ENCODE assay signal across 8 cellular contexts in genomic region chr9:33287087-33287490, GRCh38. TPM values are rescaled to one million over a fixed set of nuclear protein-coding genes. Genes with fewer than 3 reads are reported as not detected.
A peak's percentile ranks its signal among the peaks of the same experiment; 100 is the strongest.
DNase-seq lines count a peak whose midpoint lies in the region; ATAC-seq and TF ChIP-seq lines count a peak whose summit lies in the region.

No MANE protein-coding gene starts in this region.

- no peak overlapping the region for H3K4me3 ChIP-seq in CD4-positive, alpha-beta memory T cell (ENCODE audit: low read length in 2 of 2)
- H3K4me3 ChIP-seq in HCT116 (replicated peaks in 1 of 2; ENCODE audit: low read depth in 1 of 2, low read length in 2 of 2) (no peak overlapping the region), epithelial cell of proximal tubule (ENCODE audit: low read depth, low read length) (no peak overlapping the region)

- H3K36me3 ChIP-seq in CD4-positive, alpha-beta memory T cell (ENCODE audit: insufficient read depth, low read length), result peaks cover under 1% of the 10 kb centered on the region
- H3K36me3 ChIP-seq in HCT116 (ENCODE audit: control insufficient read depth in 1 of 2, insufficient read depth in 2 of 2, low read length in 2 of 2), result peaks cover 2 to 5% of the 10 kb centered on the region in 2 experiments

- RAD21 ChIA-PET in HCT116 (lab: Charles Lee; ENCODE audit: low non-redundant PET in 1 of 2, low total read pairs in 2 of 2, uncharacterized antibody in 2 of 2, unreplicated experiment in 2 of 2), result no interaction called here

- H3K4me1 ChIP-seq in CD4-positive, alpha-beta memory T cell (ENCODE audit: insufficient read depth, low read length), result peaks cover 28% of the 10 kb centered on the region
- peaks cover 5 to 19% of the 10 kb centered on the region in 2 experiments; a peak in 2 of 4 replicates for H3K4me1 ChIP-seq in HCT116 (ENCODE audit: control insufficient read depth in 1 of 2, insufficient read depth in 2 of 2, low read length in 2 of 2)

- H3K9me3 Mint-ChIP-seq in CD4-positive, alpha-beta memory T cell, result peaks cover 0 to 5% (median 0%) of the 10 kb centered on the region in 8 donors
- no peaks in the 10 kb centered on the region for H3K9me3 Mint-ChIP-seq in nephron progenitor cell

- no peak overlapping the region for H3K4me2 ChIP-seq in HCT116 (ENCODE audit: low read length)

- intact Hi-C loops in CD4-positive, alpha-beta memory T cell (cut with micrococcal nuclease), result no loop called here
- intact Hi-C loops in HCT116 (cut with micrococcal nuclease), result loop anchor here (1.0 to 5.0 kb wide), 3 partner anchors 58 to 435 kb away; no protein-coding TSS in a partner anchor

- peak overlapping the region; percentile 27 for H3K27ac ChIP-seq in CD4-positive, alpha-beta memory T cell (ENCODE audit: low read depth, low read length)
- H3K27ac ChIP-seq in HCT116 (ENCODE audit: low read depth, low read length), result no peak overlapping the region

- TF ChIP-seq CTCF in HCT116 (IDR thresholded peaks at IDR 0.05 in 2 of 3, conservative IDR thresholded peaks at IDR 0.05 in 1 of 3; ENCODE audit: borderline replicate concordance in 1 of 3, insufficient read depth in 1 of 3, low read depth in 2 of 3, low read length in 2 of 3), result peak; percentile 71 to 81 (median 80); a peak in 5 of 6 replicates
- peak; percentile 84 for TF ChIP-seq CTCF in epithelial cell of proximal tubule (conservative IDR thresholded peaks at IDR 0.05; ENCODE audit: low read depth, low read length)
- peak; percentile 48 for TF ChIP-seq CTCF in nephron progenitor cell (IDR thresholded peaks at IDR 0.05)

- DNase-seq in CD4-positive, alpha-beta memory T cell, result peak; percentile 68 to 73 (median 72)
- DNase-seq in HCT116 (ENCODE audit: low read depth, low spot score) (peak; percentile 46), NCI-H510A treated with DMSO at 0.1 percent for 48 hours (lab: John Stamatoyannopoulos, UW) (peak; percentile 57), epithelial cell of proximal tubule (ENCODE audit: low read depth) (no peak), nephron progenitor cell (peak; percentile 16)
- DNase-seq in activated CD4-positive, alpha-beta T cell treated with anti-CD3 and anti-CD28 coated beads, Interleukin-2, amount 50 U/mL, for 1 hour, result peak; percentile 39

- H3K9me3 ChIP-seq in CD4-positive, alpha-beta memory T cell (ENCODE audit: control insufficient read depth in 1 of 2, low read length in 2 of 2), result no peaks in the 10 kb centered on the region
- H3K9me3 ChIP-seq in HCT116 (ENCODE audit: control insufficient read depth in 1 of 2, insufficient read depth in 1 of 2, low read depth in 1 of 2, low read length in 2 of 2), result no peaks in the 10 kb centered on the region

- ATAC-seq in HCT116, result 0 out of 2 replicates have a peak, but pooled peaks have one; percentile 13
- ATAC-seq in HG03469 (IDR thresholded peaks at IDR 0.05; ENCODE audit: unreplicated experiment), result no peak
- ATAC-seq in HG03139 (IDR thresholded peaks at IDR 0.05; ENCODE audit: unreplicated experiment), result no peak

- no peaks in the 10 kb centered on the region for H3K9me2 ChIP-seq in HCT116 (ENCODE audit: insufficient read depth)

- H2AFZ ChIP-seq in HCT116 (ENCODE audit: low read depth, low read length, poor library complexity, severe bottlenecking), result no peak overlapping the region

- peak; percentile 77 for TF ChIP-seq RAD21 in HCT116 (IDR thresholded peaks at IDR 0.05; ENCODE audit: low read depth)

- no TSS peak for BruUV-seq in HCT116 (replicated peaks; lab: Mats Ljungman, UMichigan)

- CTCF ChIA-PET in CD4-positive, alpha-beta memory T cell (lab: Charles Lee; ENCODE audit: partially characterized antibody), result interaction anchor here (0.8 to 2.8 kb wide), 20 partner anchors 10 to 205 kb away, joined by 3 to 16 read pairs (median 3); no protein-coding TSS in a partner anchor
- CTCF ChIA-PET in HCT116 (lab: Charles Lee), result interaction anchor here (0.8 to 1.8 kb wide), 9 partner anchors 9 to 187 kb away, joined by 3 to 15 read pairs (median 4); partner anchors contain the start of genes BAG1, CHMP5 and NOL6

- POLR2A ChIA-PET in CD4-positive, alpha-beta memory T cell (lab: Charles Lee; ENCODE audit: partially characterized antibody), result interaction anchor here (0.8 to 1.5 kb wide), 3 partner anchors 21 to 179 kb away, joined by 3 to 5 read pairs (median 3); partner anchors contain the start of gene B4GALT1
- POLR2A ChIA-PET in HCT116 (lab: Charles Lee), result no interaction called here

- peaks cover 13 to 31% (median 23%) of the 10 kb centered on the region in 4 donors for H3K4me1 Mint-ChIP-seq in CD4-positive, alpha-beta memory T cell
- H3K4me1 Mint-ChIP-seq in nephron progenitor cell, result peaks cover 20% of the 10 kb centered on the region

- no peak for TF ChIP-seq POLR2A in HCT116 (IDR thresholded peaks at IDR 0.05; ENCODE audit: borderline replicate concordance, extremely low read depth, insufficient read depth, insufficient read length)

- no peaks in the 10 kb centered on the region for H3K27me3 Mint-ChIP-seq in CD4-positive, alpha-beta memory T cell
- H3K27me3 Mint-ChIP-seq in nephron progenitor cell (ENCODE audit: low read depth, poor library complexity), result no peaks in the 10 kb centered on the region

- H3K27ac Mint-ChIP-seq in CD4-positive, alpha-beta memory T cell, result peak overlapping the region; percentile 71 to 93 (median 88)
- H3K27ac Mint-ChIP-seq in nephron progenitor cell, result no peak overlapping the region

- no peaks in the 10 kb centered on the region for H3K27me3 ChIP-seq in CD4-positive, alpha-beta memory T cell (ENCODE audit: insufficient read depth, low read length)
- no peaks in the 10 kb centered on the region for H3K27me3 ChIP-seq in HCT116 (ENCODE audit: insufficient read depth, low read length)

- H3K9ac ChIP-seq in HCT116 (ENCODE audit: low read length), result no peak overlapping the region

- H3K36me3 Mint-ChIP-seq in CD4-positive, alpha-beta memory T cell, result peaks cover 15 to 38% of the 10 kb centered on the region in 2 donors
- H3K36me3 Mint-ChIP-seq in nephron progenitor cell (ENCODE audit: low read depth), result no peaks in the 10 kb centered on the region

- H3K4me3 Mint-ChIP-seq in CD4-positive, alpha-beta memory T cell, result peak overlapping the region; percentile 3 to 68 (median 37)
- H3K4me3 Mint-ChIP-seq in nephron progenitor cell, result no peak overlapping the region

- peaks cover 18% of the 10 kb centered on the region for H3K79me2 ChIP-seq in HCT116 (ENCODE audit: insufficient read depth, low read length)

- no peaks in the 10 kb centered on the region for H4K20me1 ChIP-seq in HCT116 (ENCODE audit: insufficient read depth)

TF ChIP-seq in HCT116, 20 proteins besides CTCF, POLR2A, EP300 and RAD21:
- TF ChIP-seq, protein P1, sequence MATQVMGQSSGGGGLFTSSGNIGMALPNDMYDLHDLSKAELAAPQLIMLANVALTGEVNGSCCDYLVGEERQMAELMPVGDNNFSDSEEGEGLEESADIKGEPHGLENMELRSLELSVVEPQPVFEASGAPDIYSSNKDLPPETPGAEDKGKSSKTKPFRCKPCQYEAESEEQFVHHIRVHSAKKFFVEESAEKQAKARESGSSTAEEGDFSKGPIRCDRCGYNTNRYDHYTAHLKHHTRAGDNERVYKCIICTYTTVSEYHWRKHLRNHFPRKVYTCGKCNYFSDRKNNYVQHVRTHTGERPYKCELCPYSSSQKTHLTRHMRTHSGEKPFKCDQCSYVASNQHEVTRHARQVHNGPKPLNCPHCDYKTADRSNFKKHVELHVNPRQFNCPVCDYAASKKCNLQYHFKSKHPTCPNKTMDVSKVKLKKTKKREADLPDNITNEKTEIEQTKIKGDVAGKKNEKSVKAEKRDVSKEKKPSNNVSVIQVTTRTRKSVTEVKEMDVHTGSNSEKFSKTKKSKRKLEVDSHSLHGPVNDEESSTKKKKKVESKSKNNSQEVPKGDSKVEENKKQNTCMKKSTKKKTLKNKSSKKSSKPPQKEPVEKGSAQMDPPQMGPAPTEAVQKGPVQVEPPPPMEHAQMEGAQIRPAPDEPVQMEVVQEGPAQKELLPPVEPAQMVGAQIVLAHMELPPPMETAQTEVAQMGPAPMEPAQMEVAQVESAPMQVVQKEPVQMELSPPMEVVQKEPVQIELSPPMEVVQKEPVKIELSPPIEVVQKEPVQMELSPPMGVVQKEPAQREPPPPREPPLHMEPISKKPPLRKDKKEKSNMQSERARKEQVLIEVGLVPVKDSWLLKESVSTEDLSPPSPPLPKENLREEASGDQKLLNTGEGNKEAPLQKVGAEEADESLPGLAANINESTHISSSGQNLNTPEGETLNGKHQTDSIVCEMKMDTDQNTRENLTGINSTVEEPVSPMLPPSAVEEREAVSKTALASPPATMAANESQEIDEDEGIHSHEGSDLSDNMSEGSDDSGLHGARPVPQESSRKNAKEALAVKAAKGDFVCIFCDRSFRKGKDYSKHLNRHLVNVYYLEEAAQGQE (IDR thresholded peaks at IDR 0.05; ENCODE audit: low read depth), result no peak
- TF ChIP-seq FOSL1 (IDR thresholded peaks at IDR 0.05; ENCODE audit: low read depth) (no peak), SRF (IDR thresholded peaks at IDR 0.05; ENCODE audit: low read depth) (no peak), YY1 (IDR thresholded peaks at IDR 0.05; ENCODE audit: extremely low read depth, insufficient replicate concordance, low read depth, low read length) (peak; percentile 8), SP1 (IDR thresholded peaks at IDR 0.05; ENCODE audit: low read depth) (no peak)

RNA-seq across cellular contexts. Expression of gene NFX1, which starts 3.2 kb away (rescaled TPM):
- total RNA-seq in CD4-positive, alpha-beta memory T cell, result 10 to 100 TPM; 63.7 to 64.7 TPM
- polyA plus RNA-seq in CD4-positive, alpha-beta memory T cell, result 10 to 100 TPM; 21.2 to 45.0 TPM
- total RNA-seq in HCT116 (2021; ENCODE audit: unreplicated experiment) (31.7 TPM), epithelial cell of proximal tubule (14.2 and 15.6 TPM in 2 replicates)
- 19.6 and 23.2 TPM in 2 replicates for polyA plus RNA-seq in HCT116 (2012)

RNA-seq across cellular contexts. Expression of gene CHMP5, which starts 22.2 kb away (rescaled TPM):
- total RNA-seq in CD4-positive, alpha-beta memory T cell, result 10 to 100 TPM; 32.3 to 35.0 TPM
- polyA plus RNA-seq in CD4-positive, alpha-beta memory T cell, result 10 to 100 TPM; 44.3 to 59.9 TPM
- 61.8 TPM for total RNA-seq in HCT116 (2021; ENCODE audit: unreplicated experiment)
- 58.1 and 63.2 TPM in 2 replicates for polyA plus RNA-seq in HCT116 (2012)
- total RNA-seq in epithelial cell of proximal tubule, result 64.0 and 76.7 TPM in 2 replicates

RNA-seq across cellular contexts. Expression of gene BAG1, which starts 22.6 kb away (rescaled TPM):
- total RNA-seq in CD4-positive, alpha-beta memory T cell, result 10 to 100 TPM; 53.5 to 56.3 TPM
- polyA plus RNA-seq in CD4-positive, alpha-beta memory T cell, result 10 to 100 TPM; 70.9 to 84.9 TPM
- 58.2 TPM for total RNA-seq in HCT116 (2021; ENCODE audit: unreplicated experiment)
- polyA plus RNA-seq in HCT116 (2012), result 27.2 and 32.6 TPM in 2 replicates
- total RNA-seq in epithelial cell of proximal tubule, result 33.7 and 38.5 TPM in 2 replicates

RNA-seq across cellular contexts. Expression of gene SPINK4, which starts 47.1 kb away (rescaled TPM):
- not detected for total RNA-seq in CD4-positive, alpha-beta memory T cell
- not detected for polyA plus RNA-seq in CD4-positive, alpha-beta memory T cell
- total RNA-seq in HCT116 (2021; ENCODE audit: unreplicated experiment), result not detected
- polyA plus RNA-seq in HCT116 (2012), result not detected in 2 replicates
- not detected in 2 replicates for total RNA-seq in epithelial cell of proximal tubule
